Comparison of ENCODE assay signal across 1 cellular context in the genomic region with DNA sequence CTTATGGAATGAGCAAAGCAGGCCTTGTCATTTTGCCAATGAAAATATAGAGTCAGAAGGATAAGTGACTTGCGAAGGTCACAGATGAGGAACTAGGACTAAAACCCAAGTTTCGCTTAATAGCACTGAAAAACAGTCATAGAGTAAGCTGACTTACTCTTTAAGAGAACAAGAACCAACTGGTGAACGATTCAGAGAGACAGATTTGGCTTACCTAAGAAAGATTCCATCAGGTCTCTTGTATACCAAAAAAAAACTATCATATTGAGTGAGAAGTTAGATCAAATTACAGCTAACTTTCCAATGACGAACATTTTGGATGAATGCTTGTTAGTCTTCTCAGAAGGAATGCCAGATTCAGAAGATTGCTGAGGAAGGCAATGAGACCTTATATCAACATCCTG.
A peak's percentile ranks its signal among the peaks of the same experiment; 100 is the strongest.
TF ChIP-seq lines count a peak whose summit lies in the region.

No MANE protein-coding gene starts in this region.

TF ChIP-seq in HEK293, 187 proteins besides CTCF, POLR2A, EP300 and RAD21 (continued from another document):
- TF ChIP-seq ZNF626 (tag by site-specific recombination; IDR thresholded peaks at IDR 0.05) (no peak), ZNF837 (tag by site-specific recombination; IDR thresholded peaks at IDR 0.05) (no peak), ZNF274 (IDR thresholded peaks at IDR 0.05; ENCODE audit: low read length) (no peak), ZNF274 (tag by site-specific recombination; IDR thresholded peaks at IDR 0.05; ENCODE audit: borderline replicate concordance) (no peak), ZEB2 (tag by site-specific recombination; IDR thresholded peaks at IDR 0.05) (no peak), PATZ1 (tag by site-specific recombination; IDR thresholded peaks at IDR 0.05) (no peak), ZBTB20 (tag by site-specific recombination; IDR thresholded peaks at IDR 0.05) (no peak), FEZF1 (tag by site-specific recombination; IDR thresholded peaks at IDR 0.05) (peak; percentile 15; the same call in 1 of the 2 replicates), ZNF513 (tag by site-specific recombination; IDR thresholded peaks at IDR 0.05) (no peak), ZBTB21 (tag by site-specific recombination; IDR thresholded peaks at IDR 0.05) (no peak)
